Comparison of ENCODE assay signal across 8 cellular contexts in genomic region chr17:29145289-29146058, GRCh38. TPM values are rescaled to one million over a fixed set of nuclear protein-coding genes. Genes with fewer than 3 reads are reported as not detected.
DNase-seq lines count a peak whose midpoint lies in the region; ATAC-seq, FAIRE-seq and TF ChIP-seq lines count a peak whose summit lies in the region.

No MANE protein-coding gene starts in this region.

- H3K4me1 ChIP-seq in kidney (ENCODE audit: control insufficient read depth in 1 of 2, insufficient read depth in 1 of 2, low read depth in 1 of 2, low read length in 2 of 2), result peaks cover 10 to 28% of the 10 kb centered on the region in 2 donors

- H3K9ac ChIP-seq in kidney (ENCODE audit: low read length in 2 of 2), result no peak overlapping the region

- TF ChIP-seq CTCF in WI38 (IDR thresholded peaks at IDR 0.05; ENCODE audit: low read depth, low read length), result peak; percentile 63; the same call in 1 of the 2 replicates
- TF ChIP-seq CTCF in kidney (IDR thresholded peaks at IDR 0.05; ENCODE audit: borderline replicate concordance, extremely low read depth, insufficient read depth), result peak; percentile 84

- intact Hi-C loops in kidney (cut with DNase I), result no loop called here

- in situ Hi-C loops in T47D (cut with HindIII; ENCODE audit: low pct_unique_long_range_greater_than_20kb, low sequenced_read_pairs), result no loop called here

- no peak overlapping the region for H3K4me3 ChIP-seq in WI38 (ENCODE audit: low read depth, low read length)
- no peak overlapping the region for H3K4me3 ChIP-seq in kidney (ENCODE audit: low read length in 2 of 2)

- no peaks in the 10 kb centered on the region for H3K36me3 ChIP-seq in kidney (ENCODE audit: control insufficient read depth in 1 of 2, insufficient read depth in 2 of 2, low read length in 2 of 2)

- ATAC-seq in HG02588 (IDR thresholded peaks at IDR 0.05; ENCODE audit: unreplicated experiment) (peak; percentile 32), GM18498 (IDR thresholded peaks at IDR 0.05; ENCODE audit: unreplicated experiment) (no peak)

- DNase-seq in DMS53 (lab: John Stamatoyannopoulos, UW) (peak; percentile 85), NCI-H2227 (lab: John Stamatoyannopoulos, UW; ENCODE audit: unreplicated experiment) (peak; percentile 59), T47D (ENCODE audit: low read depth in 1 of 2, low spot score in 1 of 2) (peak; percentile 65 to 89), kidney (peak; percentile 35)
- peak; percentile 65 for DNase-seq in stimulated activated CD4-positive, alpha-beta T cell treated with anti-CD3 and anti-CD28 coated beads, Interleukin-4, amount 100 ng/mL, for 1 hour

- no peak overlapping the region for H3K27ac ChIP-seq in kidney (ENCODE audit: low read depth in 2 of 2, low read length in 2 of 2)

- no peak for FAIRE-seq in kidney (lab: Jason Lieb, UNC)

- H3K9me3 ChIP-seq in kidney (ENCODE audit: control insufficient read depth in 1 of 2, low read length in 2 of 2), result no peaks in the 10 kb centered on the region

RNA-seq across cellular contexts. Expression of gene MYO18A, which starts 34.7 kb away (rescaled TPM):
- total RNA-seq in kidney, result 60.7 TPM
- 25.6 TPM for polyA plus RNA-seq in kidney (ENCODE audit: insufficient read depth, low read depth, low replicate concordance)

Comparison
In these comparisons a context has a peak if more than half of its experiments do, and no peak if none do; other contexts are left out.
1. DNase-seq: peak in every context shown above with its lines; median percentile 85 in DMS53; 77 in T47D; 65 in stimulated activated CD4-positive, alpha-beta T cell treated with anti-CD3 and anti-CD28 coated beads, Interleukin-4, amount 100 ng/mL, for 1 hour; 59 in NCI-H2227; 35 in kidney.